In genomic region chr7:151615058-151615457, GRCh38 we compare ENCODE assay signal across 23 cellular contexts.
DNase-seq lines count a peak whose midpoint lies in the region; ATAC-seq, FAIRE-seq and TF ChIP-seq lines count a peak whose summit lies in the region.
"Had no signal": no experiment of that assay in that cellular context is flagged by ENCODE, and none has a peak within 500 bp of the region (broad histone marks: within the 10 kb centered on the region; RNA-seq: fewer than 3 reads in every experiment).

No MANE protein-coding gene starts in this region.

- H3K36me3 ChIP-seq in CD4-positive, CD25-positive, alpha-beta regulatory T cell (ENCODE audit: control insufficient read depth, insufficient read depth, low read length), result peaks cover 2% of the 10 kb centered on the region
- H3K36me3 ChIP-seq in HEK293 (ENCODE audit: control insufficient read depth in 2 of 2, insufficient read depth in 1 of 2, low read length in 2 of 2), result no peaks in the 10 kb centered on the region
- H3K36me3 ChIP-seq: BE2C had no signal

- no peaks in the 10 kb centered on the region for H3K27me3 Mint-ChIP-seq in CD4-positive, CD25-positive, alpha-beta regulatory T cell
- H3K27me3 Mint-ChIP-seq in chondrocyte (ENCODE audit: low read depth), result no peaks in the 10 kb centered on the region
- H3K27me3 Mint-ChIP-seq: CD4-positive, alpha-beta T cell had no signal

- no peak for FAIRE-seq in RCC 7860 (lab: Jason Lieb, UNC)
- FAIRE-seq: A204.1, D721Med, G401.6, GM12891, GM19239 had no signal

- H3K4me1 ChIP-seq in CD4-positive, CD25-positive, alpha-beta regulatory T cell (ENCODE audit: control insufficient read depth, insufficient read depth, low read length, poor library complexity, severe bottlenecking), result no peaks in the 10 kb centered on the region
- H3K4me1 ChIP-seq in HEK293 (ENCODE audit: control insufficient read depth, insufficient read depth, low read length), result no peaks in the 10 kb centered on the region
- H3K4me1 ChIP-seq: BE2C, BLaER1, Caco-2 had no signal

- H3K27ac ChIP-seq in CD4-positive, CD25-positive, alpha-beta regulatory T cell (ENCODE audit: insufficient read depth, low read length, poor library complexity, severe bottlenecking), result no peak overlapping the region
- no peak overlapping the region for H3K27ac ChIP-seq in HEK293 (ENCODE audit: extremely low read depth, low read depth, low read length)
- H3K27ac ChIP-seq: BLaER1 had no signal

- H3K36me3 Mint-ChIP-seq in CD4-positive, CD25-positive, alpha-beta regulatory T cell, result peaks cover 14% of the 10 kb centered on the region
- H3K36me3 Mint-ChIP-seq in chondrocyte (ENCODE audit: low read depth), result peaks cover 2% of the 10 kb centered on the region

- ATAC-seq in CD4-positive, CD25-positive, alpha-beta regulatory T cell (ENCODE audit: low read depth in 2 of 2), result no peak
- no peak for ATAC-seq in GM21717 (IDR thresholded peaks at IDR 0.05; ENCODE audit: unreplicated experiment)
- ATAC-seq: CD8-positive, alpha-beta T cell had no signal

- no peaks in the 10 kb centered on the region for H3K27me3 ChIP-seq in CD4-positive, CD25-positive, alpha-beta regulatory T cell (ENCODE audit: control insufficient read depth, insufficient read depth, low read length)
- H3K27me3 ChIP-seq: BE2C, BLaER1 had no signal

- H3K4me1 Mint-ChIP-seq in CD4-positive, CD25-positive, alpha-beta regulatory T cell, result peaks cover 0 to 13% (median 5%) of the 10 kb centered on the region in 4 donors
- H3K4me1 Mint-ChIP-seq in chondrocyte (ENCODE audit: low read depth), result peaks cover 3% of the 10 kb centered on the region

- no peaks in the 10 kb centered on the region for H3K9me3 ChIP-seq in CD4-positive, CD25-positive, alpha-beta regulatory T cell (ENCODE audit: control insufficient read depth in 2 of 2, low read length in 2 of 2)
- H3K9me3 ChIP-seq in HEK293 (ENCODE audit: control insufficient read depth, insufficient read depth, low read depth, low read length), result no peaks in the 10 kb centered on the region
- H3K9me3 ChIP-seq: BE2C, BLaER1, Caco-2 had no signal

- POLR2A ChIA-PET in HEK293 (lab: Yijun Ruan, JAX), result no interaction called here

- TF ChIP-seq CTCF in HEK293 (tag by site-specific recombination; IDR thresholded peaks at IDR 0.05) (no peak), chondrocyte (IDR thresholded peaks at IDR 0.05) (no peak)

- CTCF ChIA-PET in HEK293 (lab: Yijun Ruan, JAX), result interaction anchor here (0.5 kb wide), 1 partner anchor 370 kb away, joined by 3 read pairs; no protein-coding TSS in a partner anchor

- H3K9me3 Mint-ChIP-seq in CD4-positive, CD25-positive, alpha-beta regulatory T cell, result no peaks in the 10 kb centered on the region
- no peaks in the 10 kb centered on the region for H3K9me3 Mint-ChIP-seq in chondrocyte (ENCODE audit: low read depth)
- H3K9me3 Mint-ChIP-seq: CD4-positive, alpha-beta T cell; CD8-positive, alpha-beta T cell had no signal

- DNase-seq in CD4-positive, CD25-positive, alpha-beta regulatory T cell, result no peak
- DNase-seq in chondrocyte (ENCODE audit: low spot score) (no peak), NCI-H2029 (lab: John Stamatoyannopoulos, UW) (no peak), RCC 7860 (ENCODE audit: low spot score) (no peak)
- DNase-seq: 8988T; ACHN; BE2C; C1 segment of cervical spinal cord; Caco-2; Calu3; CD4-positive, alpha-beta T cell; CD8-positive, alpha-beta T cell; DMS79 treated with DMSO at 0.1 percent for 48 hours; GF-D8 had no signal

- H3K4me3 ChIP-seq in CD4-positive, CD25-positive, alpha-beta regulatory T cell (ENCODE audit: low read depth, low read length), result no peak overlapping the region
- H3K4me3 ChIP-seq in HEK293 (ENCODE audit: low read depth, low read length), result no peak overlapping the region
- H3K4me3 ChIP-seq: BLaER1 had no signal

- no peak overlapping the region for H3K4me3 Mint-ChIP-seq in CD4-positive, CD25-positive, alpha-beta regulatory T cell
- H3K4me3 Mint-ChIP-seq in chondrocyte (ENCODE audit: unreplicated experiment), result no peak overlapping the region
- H3K4me3 Mint-ChIP-seq: CD14-positive monocyte; CD4-positive, alpha-beta T cell; CD8-positive, alpha-beta T cell had no signal

- peak overlapping the region in 2 of 3 donors; percentile 52 to 55 for H3K27ac Mint-ChIP-seq in CD4-positive, CD25-positive, alpha-beta regulatory T cell
- H3K27ac Mint-ChIP-seq in chondrocyte (ENCODE audit: unreplicated experiment), result peak overlapping the region; percentile 22
- H3K27ac Mint-ChIP-seq: CD4-positive, alpha-beta T cell; CD8-positive, alpha-beta T cell had no signal

TF ChIP-seq in HEK293, 187 proteins besides CTCF, POLR2A, EP300 and RAD21:
- no peak for TF ChIP-seq EGR2 (tag by site-specific recombination; IDR thresholded peaks at IDR 0.05; ENCODE audit: low read depth)
- TF ChIP-seq ZNF146 (tag by site-specific recombination; IDR thresholded peaks at IDR 0.05), result peak; percentile 58; the same call in 1 of the 2 replicates
